Comparison of ENCODE assay signal across 22 cellular contexts in the genomic region with DNA sequence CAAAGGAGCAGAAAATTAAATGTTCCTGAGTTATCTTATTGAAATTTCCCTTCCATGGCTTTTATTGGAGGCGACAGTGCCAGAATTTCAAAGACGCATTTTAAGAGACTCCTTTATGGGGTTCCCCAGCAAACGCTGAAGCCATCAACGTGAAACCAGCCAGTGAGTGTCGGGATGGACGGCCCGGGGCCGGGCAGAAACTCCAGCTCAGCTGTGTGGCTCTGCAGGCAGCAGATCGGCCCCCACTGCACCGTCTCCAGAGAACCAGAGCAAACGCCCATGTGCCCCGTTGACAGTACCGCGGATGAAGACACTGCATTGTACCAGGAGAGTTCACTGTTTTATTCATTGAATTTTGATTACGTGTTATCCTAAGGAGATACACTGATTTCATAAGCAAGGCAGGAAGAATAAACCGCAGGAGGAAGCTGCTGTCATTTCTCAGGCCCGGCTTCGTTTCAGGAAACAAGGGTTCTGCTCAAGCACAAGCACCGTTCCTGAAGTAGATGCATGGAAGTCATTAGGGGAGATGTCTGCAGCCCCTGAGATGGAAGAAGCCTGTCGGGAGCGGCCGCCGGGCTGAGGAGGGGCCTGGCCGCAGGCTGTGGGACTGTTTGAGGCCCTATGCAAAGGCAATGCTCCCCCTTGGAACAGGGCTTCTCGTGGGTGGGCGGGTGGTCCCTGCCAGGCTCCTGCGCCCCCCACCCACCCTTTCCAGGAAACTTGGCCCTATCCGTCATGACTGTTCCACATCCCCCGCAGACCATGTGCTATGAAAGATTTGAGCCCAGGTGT.
"Had no signal": no experiment of that assay in that cellular context is flagged by ENCODE, and none has a peak within 500 bp of the region (broad histone marks: within the 10 kb centered on the region; RNA-seq: fewer than 3 reads in every experiment).

No MANE protein-coding gene starts in this region.

- H3K4me3 ChIP-seq: left lung, neural progenitor cell, sigmoid colon, smooth muscle cell, stomach, suprapubic skin, tibial nerve, uterus had no signal

- ATAC-seq: activated CD4-positive, alpha-beta T cell treated with anti-CD3 and anti-CD28 coated beads for 36 hours; activated T-cell treated with anti-CD3 and anti-CD28 coated beads, Interleukin-2, amount 50 U/mL, for 4 hours; left lung; naive thymus-derived CD8-positive, alpha-beta T cell; stimulated activated memory B cell treated with anti-CD40 and anti-IgM and Interleukin-4, amounts not matched to agents 10 μg/mL and 1 μg/mL and 100 μg/mL, for 72 hours had no signal

- DNase-seq: activated B cell treated with CpG ODN at 0.5 μM for 24 hours; activated CD4-positive, alpha-beta T cell treated with anti-CD3 and anti-CD28 coated beads for 36 hours; activated CD4-positive, alpha-beta T cell treated with anti-CD3 and anti-CD28 coated beads, Interleukin-2, amount 50 U/mL, for 4 hours; activated CD8-positive, alpha-beta memory T cell treated with anti-CD3 and anti-CD28 coated beads, Interleukin-2, amount 50 U/mL, for 48 hours; activated naive CD4-positive, alpha-beta T cell treated with anti-CD3 and anti-CD28 coated beads for 36 hours; activated naive CD8-positive, alpha-beta T cell treated with anti-CD3 and anti-CD28 coated beads, Interleukin-2, amount 10 ng/mL, durations not matched to agents 7 days and 5 days; activated T-cell treated with anti-CD3 and anti-CD28 coated beads, Interleukin-2, amount 50 U/mL, for 4 hours; amygdala; effector CD4-positive, alpha-beta T cell; left lung; naive thymus-derived CD8-positive, alpha-beta T cell; retina; sigmoid colon; stimulated activated CD4-positive, alpha-beta T cell treated with anti-CD3 and anti-CD28 coated beads, Interleukin-15, amount 100 ng/mL, for 24 hours; stomach; T-helper 9 cell; uterus had no signal
